ENCODE assay signal across 1 cellular context in the genomic region with DNA sequence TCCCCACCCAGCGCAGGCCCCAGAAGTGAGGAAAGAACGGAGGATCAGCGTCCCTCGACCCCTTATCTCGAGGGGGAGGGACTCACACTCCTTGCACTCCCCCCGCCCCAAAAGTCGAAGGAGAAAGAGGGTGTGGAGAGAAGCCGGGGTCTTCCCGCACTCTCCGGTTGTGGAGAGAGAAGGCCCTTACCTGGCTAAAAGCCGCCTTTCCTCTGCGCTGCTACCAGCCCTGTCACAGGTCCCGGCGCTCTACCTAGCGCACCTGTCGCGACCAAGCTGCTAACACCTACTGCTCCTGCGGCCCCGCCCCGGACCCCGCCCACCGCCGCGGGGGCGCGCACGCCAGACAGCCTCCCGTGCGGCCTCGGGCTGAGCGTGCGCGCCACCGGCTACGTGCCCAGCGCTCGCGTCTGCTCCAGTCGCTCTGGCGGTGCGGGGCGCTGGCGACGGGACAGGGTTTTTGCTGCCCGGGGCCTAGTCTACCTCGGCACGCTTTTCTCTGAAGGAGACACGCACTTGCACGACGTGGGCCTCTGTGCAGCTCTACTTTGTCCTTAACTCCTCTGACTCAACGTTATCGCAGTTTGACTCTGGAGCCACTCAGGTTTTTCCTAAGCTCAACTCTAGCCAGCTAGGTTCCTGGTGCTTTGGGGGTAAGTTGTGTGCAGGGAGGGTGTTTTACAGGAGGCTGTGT.
A peak's percentile ranks its signal among the peaks of the same experiment; 100 is the strongest.
TF ChIP-seq lines count a peak whose summit lies in the region.

A gene (minus strand): TSS at position 291 of the 694 bp plus-strand sequence. CDS start 34,769 bp downstream, outside the sequence.

TF ChIP-seq in HepG2, 621 proteins besides CTCF, POLR2A, EP300 and RAD21 (continued from another document and continues in another):
- TF ChIP-seq, protein P1, sequence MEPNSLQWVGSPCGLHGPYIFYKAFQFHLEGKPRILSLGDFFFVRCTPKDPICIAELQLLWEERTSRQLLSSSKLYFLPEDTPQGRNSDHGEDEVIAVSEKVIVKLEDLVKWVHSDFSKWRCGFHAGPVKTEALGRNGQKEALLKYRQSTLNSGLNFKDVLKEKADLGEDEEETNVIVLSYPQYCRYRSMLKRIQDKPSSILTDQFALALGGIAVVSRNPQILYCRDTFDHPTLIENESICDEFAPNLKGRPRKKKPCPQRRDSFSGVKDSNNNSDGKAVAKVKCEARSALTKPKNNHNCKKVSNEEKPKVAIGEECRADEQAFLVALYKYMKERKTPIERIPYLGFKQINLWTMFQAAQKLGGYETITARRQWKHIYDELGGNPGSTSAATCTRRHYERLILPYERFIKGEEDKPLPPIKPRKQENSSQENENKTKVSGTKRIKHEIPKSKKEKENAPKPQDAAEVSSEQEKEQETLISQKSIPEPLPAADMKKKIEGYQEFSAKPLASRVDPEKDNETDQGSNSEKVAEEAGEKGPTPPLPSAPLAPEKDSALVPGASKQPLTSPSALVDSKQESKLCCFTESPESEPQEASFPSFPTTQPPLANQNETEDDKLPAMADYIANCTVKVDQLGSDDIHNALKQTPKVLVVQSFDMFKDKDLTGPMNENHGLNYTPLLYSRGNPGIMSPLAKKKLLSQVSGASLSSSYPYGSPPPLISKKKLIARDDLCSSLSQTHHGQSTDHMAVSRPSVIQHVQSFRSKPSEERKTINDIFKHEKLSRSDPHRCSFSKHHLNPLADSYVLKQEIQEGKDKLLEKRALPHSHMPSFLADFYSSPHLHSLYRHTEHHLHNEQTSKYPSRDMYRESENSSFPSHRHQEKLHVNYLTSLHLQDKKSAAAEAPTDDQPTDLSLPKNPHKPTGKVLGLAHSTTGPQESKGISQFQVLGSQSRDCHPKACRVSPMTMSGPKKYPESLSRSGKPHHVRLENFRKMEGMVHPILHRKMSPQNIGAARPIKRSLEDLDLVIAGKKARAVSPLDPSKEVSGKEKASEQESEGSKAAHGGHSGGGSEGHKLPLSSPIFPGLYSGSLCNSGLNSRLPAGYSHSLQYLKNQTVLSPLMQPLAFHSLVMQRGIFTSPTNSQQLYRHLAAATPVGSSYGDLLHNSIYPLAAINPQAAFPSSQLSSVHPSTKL (CRISPR knock-in tag; IDR thresholded peaks at IDR 0.05), result no peak
- TF ChIP-seq RFXANK (CRISPR knock-in tag; IDR thresholded peaks at IDR 0.05), result no peak
- TF ChIP-seq TBX2 (CRISPR knock-in tag; IDR thresholded peaks at IDR 0.05; ENCODE audit: borderline replicate concordance), result peak; percentile 75
- TF ChIP-seq NPAS2 (CRISPR knock-in tag; IDR thresholded peaks at IDR 0.05; ENCODE audit: borderline replicate concordance), result no peak
- no peak for TF ChIP-seq ZNF30 (CRISPR knock-in tag; IDR thresholded peaks at IDR 0.05)
- TF ChIP-seq ZBTB20 (CRISPR knock-in tag; IDR thresholded peaks at IDR 0.05; ENCODE audit: borderline replicate concordance, low read depth), result no peak
- no peak for TF ChIP-seq NFRKB (IDR thresholded peaks at IDR 0.05)
- TF ChIP-seq NFATC3 (CRISPR knock-in tag; IDR thresholded peaks at IDR 0.05), result no peak
- TF ChIP-seq, protein P2, sequence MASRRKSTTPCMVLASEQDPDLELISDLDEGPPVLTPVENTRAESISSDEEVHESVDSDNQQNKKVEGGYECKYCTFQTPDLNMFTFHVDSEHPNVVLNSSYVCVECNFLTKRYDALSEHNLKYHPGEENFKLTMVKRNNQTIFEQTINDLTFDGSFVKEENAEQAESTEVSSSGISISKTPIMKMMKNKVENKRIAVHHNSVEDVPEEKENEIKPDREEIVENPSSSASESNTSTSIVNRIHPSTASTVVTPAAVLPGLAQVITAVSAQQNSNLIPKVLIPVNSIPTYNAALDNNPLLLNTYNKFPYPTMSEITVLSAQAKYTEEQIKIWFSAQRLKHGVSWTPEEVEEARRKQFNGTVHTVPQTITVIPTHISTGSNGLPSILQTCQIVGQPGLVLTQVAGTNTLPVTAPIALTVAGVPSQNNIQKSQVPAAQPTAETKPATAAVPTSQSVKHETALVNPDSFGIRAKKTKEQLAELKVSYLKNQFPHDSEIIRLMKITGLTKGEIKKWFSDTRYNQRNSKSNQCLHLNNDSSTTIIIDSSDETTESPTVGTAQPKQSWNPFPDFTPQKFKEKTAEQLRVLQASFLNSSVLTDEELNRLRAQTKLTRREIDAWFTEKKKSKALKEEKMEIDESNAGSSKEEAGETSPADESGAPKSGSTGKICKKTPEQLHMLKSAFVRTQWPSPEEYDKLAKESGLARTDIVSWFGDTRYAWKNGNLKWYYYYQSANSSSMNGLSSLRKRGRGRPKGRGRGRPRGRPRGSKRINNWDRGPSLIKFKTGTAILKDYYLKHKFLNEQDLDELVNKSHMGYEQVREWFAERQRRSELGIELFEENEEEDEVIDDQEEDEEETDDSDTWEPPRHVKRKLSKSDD (CRISPR knock-in tag; IDR thresholded peaks at IDR 0.05; ENCODE audit: low read depth), result 0 out of 2 replicates have a peak, but pooled peaks have one; percentile 37
- TF ChIP-seq, protein P3, sequence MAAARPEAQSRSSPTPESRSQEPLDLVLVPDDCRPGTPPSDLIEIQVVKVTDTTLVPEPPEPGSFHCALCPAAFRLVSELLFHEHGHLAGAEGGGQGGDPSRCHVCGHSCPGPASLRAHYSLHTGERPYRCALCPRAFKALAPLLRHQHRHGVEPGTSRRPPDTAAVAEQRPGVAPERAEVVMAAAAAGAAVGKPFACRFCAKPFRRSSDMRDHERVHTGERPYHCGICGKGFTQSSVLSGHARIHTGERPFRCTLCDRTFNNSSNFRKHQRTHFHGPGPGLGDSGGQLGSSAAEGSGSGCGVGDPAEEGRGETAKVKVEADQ (CRISPR knock-in tag; IDR thresholded peaks at IDR 0.05; ENCODE audit: borderline replicate concordance), result peak; percentile 42; the same call in 1 of the 2 replicates
- TF ChIP-seq, protein P4, sequence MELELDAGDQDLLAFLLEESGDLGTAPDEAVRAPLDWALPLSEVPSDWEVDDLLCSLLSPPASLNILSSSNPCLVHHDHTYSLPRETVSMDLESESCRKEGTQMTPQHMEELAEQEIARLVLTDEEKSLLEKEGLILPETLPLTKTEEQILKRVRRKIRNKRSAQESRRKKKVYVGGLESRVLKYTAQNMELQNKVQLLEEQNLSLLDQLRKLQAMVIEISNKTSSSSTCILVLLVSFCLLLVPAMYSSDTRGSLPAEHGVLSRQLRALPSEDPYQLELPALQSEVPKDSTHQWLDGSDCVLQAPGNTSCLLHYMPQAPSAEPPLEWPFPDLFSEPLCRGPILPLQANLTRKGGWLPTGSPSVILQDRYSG (CRISPR knock-in tag; IDR thresholded peaks at IDR 0.05), result no peak
- TF ChIP-seq, protein P5, sequence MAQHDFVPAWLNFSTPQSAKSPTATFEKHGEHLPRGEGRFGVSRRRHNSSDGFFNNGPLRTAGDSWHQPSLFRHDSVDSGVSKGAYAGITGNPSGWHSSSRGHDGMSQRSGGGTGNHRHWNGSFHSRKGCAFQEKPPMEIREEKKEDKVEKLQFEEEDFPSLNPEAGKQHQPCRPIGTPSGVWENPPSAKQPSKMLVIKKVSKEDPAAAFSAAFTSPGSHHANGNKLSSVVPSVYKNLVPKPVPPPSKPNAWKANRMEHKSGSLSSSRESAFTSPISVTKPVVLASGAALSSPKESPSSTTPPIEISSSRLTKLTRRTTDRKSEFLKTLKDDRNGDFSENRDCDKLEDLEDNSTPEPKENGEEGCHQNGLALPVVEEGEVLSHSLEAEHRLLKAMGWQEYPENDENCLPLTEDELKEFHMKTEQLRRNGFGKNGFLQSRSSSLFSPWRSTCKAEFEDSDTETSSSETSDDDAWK (CRISPR knock-in tag; IDR thresholded peaks at IDR 0.05), result no peak
- TF ChIP-seq RFX3 (CRISPR knock-in tag; IDR thresholded peaks at IDR 0.05), result no peak
- TF ChIP-seq ZSCAN30 (CRISPR knock-in tag; IDR thresholded peaks at IDR 0.05), result no peak
- TF ChIP-seq, protein P6, sequence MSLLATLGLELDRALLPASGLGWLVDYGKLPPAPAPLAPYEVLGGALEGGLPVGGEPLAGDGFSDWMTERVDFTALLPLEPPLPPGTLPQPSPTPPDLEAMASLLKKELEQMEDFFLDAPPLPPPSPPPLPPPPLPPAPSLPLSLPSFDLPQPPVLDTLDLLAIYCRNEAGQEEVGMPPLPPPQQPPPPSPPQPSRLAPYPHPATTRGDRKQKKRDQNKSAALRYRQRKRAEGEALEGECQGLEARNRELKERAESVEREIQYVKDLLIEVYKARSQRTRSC (CRISPR knock-in tag; IDR thresholded peaks at IDR 0.05; ENCODE audit: low read depth), result no peak; the same call in 1 of the 2 replicates
- no peak for TF ChIP-seq SRF (IDR thresholded peaks at IDR 0.05; ENCODE audit: low read depth, low read length)
- TF ChIP-seq MXD4 (CRISPR knock-in tag; IDR thresholded peaks at IDR 0.05), result no peak
- TF ChIP-seq, protein P7, sequence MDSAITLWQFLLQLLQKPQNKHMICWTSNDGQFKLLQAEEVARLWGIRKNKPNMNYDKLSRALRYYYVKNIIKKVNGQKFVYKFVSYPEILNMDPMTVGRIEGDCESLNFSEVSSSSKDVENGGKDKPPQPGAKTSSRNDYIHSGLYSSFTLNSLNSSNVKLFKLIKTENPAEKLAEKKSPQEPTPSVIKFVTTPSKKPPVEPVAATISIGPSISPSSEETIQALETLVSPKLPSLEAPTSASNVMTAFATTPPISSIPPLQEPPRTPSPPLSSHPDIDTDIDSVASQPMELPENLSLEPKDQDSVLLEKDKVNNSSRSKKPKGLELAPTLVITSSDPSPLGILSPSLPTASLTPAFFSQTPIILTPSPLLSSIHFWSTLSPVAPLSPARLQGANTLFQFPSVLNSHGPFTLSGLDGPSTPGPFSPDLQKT (CRISPR knock-in tag; IDR thresholded peaks at IDR 0.05; ENCODE audit: borderline replicate concordance), result no peak
- TF ChIP-seq DNMT3B (CRISPR knock-in tag; conservative IDR thresholded peaks at IDR 0.05), result no peak
- no peak for TF ChIP-seq CBX2 (IDR thresholded peaks at IDR 0.05; ENCODE audit: low read depth, low read length)
- no peak for TF ChIP-seq CBX2 (CRISPR knock-in tag; IDR thresholded peaks at IDR 0.05; ENCODE audit: low read depth)
- TF ChIP-seq, protein P8, sequence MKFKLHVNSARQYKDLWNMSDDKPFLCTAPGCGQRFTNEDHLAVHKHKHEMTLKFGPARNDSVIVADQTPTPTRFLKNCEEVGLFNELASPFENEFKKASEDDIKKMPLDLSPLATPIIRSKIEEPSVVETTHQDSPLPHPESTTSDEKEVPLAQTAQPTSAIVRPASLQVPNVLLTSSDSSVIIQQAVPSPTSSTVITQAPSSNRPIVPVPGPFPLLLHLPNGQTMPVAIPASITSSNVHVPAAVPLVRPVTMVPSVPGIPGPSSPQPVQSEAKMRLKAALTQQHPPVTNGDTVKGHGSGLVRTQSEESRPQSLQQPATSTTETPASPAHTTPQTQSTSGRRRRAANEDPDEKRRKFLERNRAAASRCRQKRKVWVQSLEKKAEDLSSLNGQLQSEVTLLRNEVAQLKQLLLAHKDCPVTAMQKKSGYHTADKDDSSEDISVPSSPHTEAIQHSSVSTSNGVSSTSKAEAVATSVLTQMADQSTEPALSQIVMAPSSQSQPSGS (CRISPR knock-in tag; IDR thresholded peaks at IDR 0.05), result 0 out of 2 replicates have a peak, but pooled peaks have one; percentile 25
- TF ChIP-seq, protein P9, sequence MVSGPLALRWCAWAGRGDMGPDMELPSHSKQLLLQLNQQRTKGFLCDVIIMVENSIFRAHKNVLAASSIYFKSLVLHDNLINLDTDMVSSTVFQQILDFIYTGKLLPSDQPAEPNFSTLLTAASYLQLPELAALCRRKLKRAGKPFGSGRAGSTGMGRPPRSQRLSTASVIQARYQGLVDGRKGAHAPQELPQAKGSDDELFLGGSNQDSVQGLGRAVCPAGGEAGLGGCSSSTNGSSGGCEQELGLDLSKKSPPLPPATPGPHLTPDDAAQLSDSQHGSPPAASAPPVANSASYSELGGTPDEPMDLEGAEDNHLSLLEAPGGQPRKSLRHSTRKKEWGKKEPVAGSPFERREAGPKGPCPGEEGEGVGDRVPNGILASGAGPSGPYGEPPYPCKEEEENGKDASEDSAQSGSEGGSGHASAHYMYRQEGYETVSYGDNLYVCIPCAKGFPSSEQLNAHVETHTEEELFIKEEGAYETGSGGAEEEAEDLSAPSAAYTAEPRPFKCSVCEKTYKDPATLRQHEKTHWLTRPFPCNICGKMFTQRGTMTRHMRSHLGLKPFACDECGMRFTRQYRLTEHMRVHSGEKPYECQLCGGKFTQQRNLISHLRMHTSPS (CRISPR knock-in tag; IDR thresholded peaks at IDR 0.05; ENCODE audit: low read depth), result peak; percentile 60
- TF ChIP-seq, protein P10, sequence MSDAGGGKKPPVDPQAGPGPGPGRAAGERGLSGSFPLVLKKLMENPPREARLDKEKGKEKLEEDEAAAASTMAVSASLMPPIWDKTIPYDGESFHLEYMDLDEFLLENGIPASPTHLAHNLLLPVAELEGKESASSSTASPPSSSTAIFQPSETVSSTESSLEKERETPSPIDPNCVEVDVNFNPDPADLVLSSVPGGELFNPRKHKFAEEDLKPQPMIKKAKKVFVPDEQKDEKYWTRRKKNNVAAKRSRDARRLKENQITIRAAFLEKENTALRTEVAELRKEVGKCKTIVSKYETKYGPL (CRISPR knock-in tag; IDR thresholded peaks at IDR 0.05), result no peak
- no peak for TF ChIP-seq ZNF205 (CRISPR knock-in tag; IDR thresholded peaks at IDR 0.05)
- TF ChIP-seq KAT8 (CRISPR knock-in tag; IDR thresholded peaks at IDR 0.05), result peak; percentile 57
- no peak for TF ChIP-seq CREB1 (IDR thresholded peaks at IDR 0.05)
- no peak for TF ChIP-seq CREB1 (CRISPR knock-in tag; IDR thresholded peaks at IDR 0.05)
- TF ChIP-seq NFYB (CRISPR knock-in tag; IDR thresholded peaks at IDR 0.05), result no peak
- TF ChIP-seq CEBPB (IDR thresholded peaks at IDR 0.05; ENCODE audit: borderline replicate concordance, low read depth, low read length), result no peak
- TF ChIP-seq, protein P11, sequence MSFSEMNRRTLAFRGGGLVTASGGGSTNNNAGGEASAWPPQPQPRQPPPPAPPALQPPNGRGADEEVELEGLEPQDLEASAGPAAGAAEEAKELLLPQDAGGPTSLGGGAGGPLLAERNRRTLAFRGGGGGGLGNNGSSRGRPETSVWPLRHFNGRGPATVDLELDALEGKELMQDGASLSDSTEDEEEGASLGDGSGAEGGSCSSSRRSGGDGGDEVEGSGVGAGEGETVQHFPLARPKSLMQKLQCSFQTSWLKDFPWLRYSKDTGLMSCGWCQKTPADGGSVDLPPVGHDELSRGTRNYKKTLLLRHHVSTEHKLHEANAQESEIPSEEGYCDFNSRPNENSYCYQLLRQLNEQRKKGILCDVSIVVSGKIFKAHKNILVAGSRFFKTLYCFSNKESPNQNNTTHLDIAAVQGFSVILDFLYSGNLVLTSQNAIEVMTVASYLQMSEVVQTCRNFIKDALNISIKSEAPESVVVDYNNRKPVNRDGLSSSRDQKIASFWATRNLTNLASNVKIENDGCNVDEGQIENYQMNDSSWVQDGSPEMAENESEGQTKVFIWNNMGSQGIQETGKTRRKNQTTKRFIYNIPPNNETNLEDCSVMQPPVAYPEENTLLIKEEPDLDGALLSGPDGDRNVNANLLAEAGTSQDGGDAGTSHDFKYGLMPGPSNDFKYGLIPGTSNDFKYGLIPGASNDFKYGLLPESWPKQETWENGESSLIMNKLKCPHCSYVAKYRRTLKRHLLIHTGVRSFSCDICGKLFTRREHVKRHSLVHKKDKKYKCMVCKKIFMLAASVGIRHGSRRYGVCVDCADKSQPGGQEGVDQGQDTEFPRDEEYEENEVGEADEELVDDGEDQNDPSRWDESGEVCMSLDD (CRISPR knock-in tag; IDR thresholded peaks at IDR 0.05; ENCODE audit: borderline replicate concordance), result no peak
- TF ChIP-seq ZNF776 (CRISPR knock-in tag; IDR thresholded peaks at IDR 0.05), result peak; percentile 84; the same call in 1 of the 2 replicates
- TF ChIP-seq, protein P12, sequence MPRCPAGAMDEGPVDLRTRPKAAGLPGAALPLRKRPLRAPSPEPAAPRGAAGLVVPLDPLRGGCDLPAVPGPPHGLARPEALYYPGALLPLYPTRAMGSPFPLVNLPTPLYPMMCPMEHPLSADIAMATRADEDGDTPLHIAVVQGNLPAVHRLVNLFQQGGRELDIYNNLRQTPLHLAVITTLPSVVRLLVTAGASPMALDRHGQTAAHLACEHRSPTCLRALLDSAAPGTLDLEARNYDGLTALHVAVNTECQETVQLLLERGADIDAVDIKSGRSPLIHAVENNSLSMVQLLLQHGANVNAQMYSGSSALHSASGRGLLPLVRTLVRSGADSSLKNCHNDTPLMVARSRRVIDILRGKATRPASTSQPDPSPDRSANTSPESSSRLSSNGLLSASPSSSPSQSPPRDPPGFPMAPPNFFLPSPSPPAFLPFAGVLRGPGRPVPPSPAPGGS (CRISPR knock-in tag; IDR thresholded peaks at IDR 0.05), result peak; percentile 86
- TF ChIP-seq PAWR (CRISPR knock-in tag; IDR thresholded peaks at IDR 0.05; ENCODE audit: borderline replicate concordance), result no peak
